ENCODE assay signal across 8 cellular contexts in the genomic region with DNA sequence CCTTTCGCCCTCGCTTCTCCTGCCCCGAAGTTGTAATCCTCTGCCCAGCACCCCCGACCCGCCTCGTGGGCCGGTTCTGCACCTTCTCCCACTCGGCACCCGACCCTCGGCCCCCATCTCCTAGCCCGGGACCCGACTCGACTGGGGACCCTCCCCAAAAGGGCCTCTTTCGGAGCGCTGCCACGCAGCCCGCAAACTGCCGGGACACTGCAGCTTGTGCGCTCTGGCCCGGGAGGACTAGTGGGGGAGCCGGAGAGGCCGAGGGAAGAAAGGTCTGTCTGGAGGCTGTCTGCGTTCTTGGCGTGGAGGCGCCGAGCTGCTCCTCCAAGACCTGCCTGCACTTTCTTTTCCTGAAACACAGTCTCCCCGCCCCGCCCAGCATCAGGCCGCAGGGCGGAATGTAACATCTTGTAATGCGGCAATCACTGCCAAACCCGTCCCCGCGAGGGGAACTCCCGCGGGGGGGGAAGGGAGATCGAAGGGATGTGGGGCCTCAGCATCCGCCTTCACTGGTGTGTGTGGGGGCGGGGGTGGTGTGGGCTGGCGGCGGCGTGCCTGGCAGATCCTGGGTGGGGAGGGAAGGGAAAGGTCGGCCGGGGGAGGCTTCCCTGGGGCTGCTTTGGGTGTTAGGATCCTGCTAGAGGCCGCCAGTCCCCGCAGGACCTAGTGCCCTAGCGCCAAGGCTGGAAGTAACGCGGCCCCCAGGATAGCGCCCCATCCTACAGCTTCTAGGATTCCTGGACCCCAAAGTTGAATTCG. TPM values are rescaled to one million over a fixed set of nuclear protein-coding genes. Genes with fewer than 3 reads are reported as not detected.
DNase-seq lines count a peak whose midpoint lies in the region; ATAC-seq and TF ChIP-seq lines count a peak whose summit lies in the region.

No MANE protein-coding gene starts in this region.

- no peaks in the 10 kb centered on the region for H3K9me3 Mint-ChIP-seq in activated T-cell treated with anti-CD3 and anti-CD28 coated beads, Interleukin-2, amount 50 U/mL, for 72 hours

- H3K79me2 ChIP-seq in osteoblast (ENCODE audit: insufficient read depth, low read length): peaks cover 6% of the 10 kb centered on the region

- peak; percentile 94 for DNase-seq in ACHN
- no peak for DNase-seq in NT2/D1 (ENCODE audit: low read depth, low spot score)
- DNase-seq in activated T-cell treated with anti-CD3 and anti-CD28 coated beads, Interleukin-2, amount 50 U/mL, for 72 hours: peak; percentile 68 to 70
- peak; percentile 96 for DNase-seq in fibroblast of peridontal ligament (ENCODE audit: extremely low read depth)
- DNase-seq in osteoblast (ENCODE audit: insufficient read length, low spot score, missing footprints): peak; percentile 98
- DNase-seq in NAMALWA (ENCODE audit: low spot score): no peak

- ATAC-seq in GM18907 (IDR thresholded peaks at IDR 0.05; ENCODE audit: unreplicated experiment) (peak; percentile 41), GM18909 (IDR thresholded peaks at IDR 0.05; ENCODE audit: poor library complexity, unreplicated experiment) (no peak)
- ATAC-seq in activated T-cell treated with anti-CD3 and anti-CD28 coated beads, Interleukin-2, amount 50 U/mL, for 72 hours (replicated peaks in 1 of 2): peak; percentile 38 to 50

- no peak overlapping the region for H3K27ac Mint-ChIP-seq in activated T-cell treated with anti-CD3 and anti-CD28 coated beads, Interleukin-2, amount 50 U/mL, for 72 hours

- H3K27ac ChIP-seq in osteoblast (ENCODE audit: low read depth, low read length): peak overlapping the region; percentile 90

- no peak for TF ChIP-seq CTCF in osteoblast (IDR thresholded peaks at IDR 0.05; ENCODE audit: extremely low read depth, low read depth, low read length)

- H3K4me1 ChIP-seq in NT2/D1 (ENCODE audit: insufficient read depth, insufficient read length) (peaks cover 16% of the 10 kb centered on the region), osteoblast (ENCODE audit: insufficient read depth, low read length) (peaks cover 42% of the 10 kb centered on the region)

- H3K9ac ChIP-seq in NT2/D1 (ENCODE audit: insufficient read length, low read depth): peak overlapping the region; percentile 62

- peak overlapping the region; percentile 81 for H2AFZ ChIP-seq in osteoblast (ENCODE audit: low read length)

- H3K27me3 Mint-ChIP-seq in activated T-cell treated with anti-CD3 and anti-CD28 coated beads, Interleukin-2, amount 50 U/mL, for 72 hours (ENCODE audit: low read depth): peaks cover 75% of the 10 kb centered on the region

- H3K36me3 ChIP-seq in NT2/D1 (ENCODE audit: insufficient read depth, insufficient read length, low read length) (no peaks in the 10 kb centered on the region), osteoblast (ENCODE audit: insufficient read depth, low read length) (no peaks in the 10 kb centered on the region)

- H3K4me3 Mint-ChIP-seq in activated T-cell treated with anti-CD3 and anti-CD28 coated beads, Interleukin-2, amount 50 U/mL, for 72 hours: peak overlapping the region; percentile 85 to 87

- peaks cover 0 to 3% of the 10 kb centered on the region in 2 donors for H3K36me3 Mint-ChIP-seq in activated T-cell treated with anti-CD3 and anti-CD28 coated beads, Interleukin-2, amount 50 U/mL, for 72 hours (ENCODE audit: insufficient read depth in 2 of 2)

- peaks cover 99% of the 10 kb centered on the region for H3K27me3 ChIP-seq in NT2/D1 (ENCODE audit: insufficient read depth, insufficient read length)
- peaks cover 33% of the 10 kb centered on the region for H3K27me3 ChIP-seq in osteoblast (ENCODE audit: insufficient read depth, low read length)

- peak overlapping the region; percentile 93 for H3K4me2 ChIP-seq in osteoblast (ENCODE audit: insufficient read depth, low read length)

- peaks cover 56% of the 10 kb centered on the region for H3K4me1 Mint-ChIP-seq in activated T-cell treated with anti-CD3 and anti-CD28 coated beads, Interleukin-2, amount 50 U/mL, for 72 hours (ENCODE audit: low read depth)

- H3K4me3 ChIP-seq in NT2/D1 (ENCODE audit: insufficient read length, low read depth) (peak overlapping the region; percentile 59), osteoblast (ENCODE audit: insufficient read depth, low read length) (peak overlapping the region; percentile 87)

- H3K9me3 ChIP-seq in NT2/D1 (ENCODE audit: insufficient read depth, low read length) (no peaks in the 10 kb centered on the region), osteoblast (ENCODE audit: low read depth, low read length) (no peaks in the 10 kb centered on the region)

- H4K20me1 ChIP-seq in osteoblast (ENCODE audit: insufficient read depth, low read length): no peaks in the 10 kb centered on the region

- in situ Hi-C loops in ACHN (cut with HindIII; ENCODE audit: low pct_ligation_motif_present, low pct_unique_long_range_greater_than_20kb, low sequenced_read_pairs): no loop called here

RNA-seq across cellular contexts. Expression of a gene that starts 7.4 kb away (rescaled TPM):
- under 1 TPM; 0.23 to 0.24 TPM for total RNA-seq in activated T-cell treated with anti-CD3 and anti-CD28 coated beads, Interleukin-2, amount 50 U/mL, for 72 hours
- total RNA-seq in osteoblast: 0.36 and 0.59 TPM in 2 replicates

RNA-seq across cellular contexts. Expression of a gene that starts 10.0 kb away (rescaled TPM):
- total RNA-seq in activated T-cell treated with anti-CD3 and anti-CD28 coated beads, Interleukin-2, amount 50 U/mL, for 72 hours: under 1 TPM in 1 of 2 donors, not detected in 1; 0.24 TPM
- 1.8 and 2.4 TPM in 2 replicates for total RNA-seq in osteoblast

Comparison
In these comparisons a context has a peak if more than half of its experiments do, and no peak if none do; other contexts are left out.
1. DNase-seq: peak in ACHN (single experiment), activated T-cell treated with anti-CD3 and anti-CD28 coated beads, Interleukin-2, amount 50 U/mL, for 72 hours (2 of 2), fibroblast of peridontal ligament (single experiment) and osteoblast (single experiment); none in NT2/D1 (single experiment) and NAMALWA (single experiment).